In genomic region chr2:183984871-183985270, GRCh38 we compare ENCODE assay signal across 3 cellular contexts.
"Had no signal": no experiment of that assay in that cellular context is flagged by ENCODE, and none has a peak within 500 bp of the region (broad histone marks: within the 10 kb centered on the region; RNA-seq: fewer than 3 reads in every experiment).

No MANE protein-coding gene starts in this region.

- DNase-seq: GDM1, GF-D8 had no signal

- H3K4me3 ChIP-seq: GM12878 had no signal

- ATAC-seq: GM12878 had no signal
